9 cellular contexts compared by ENCODE assay signal in genomic region chr7:131556055-131556911, GRCh38. TPM values are rescaled to one million over a fixed set of nuclear protein-coding genes. Genes with fewer than 3 reads are reported as not detected.
A peak's percentile ranks its signal among the peaks of the same experiment; 100 is the strongest.
DNase-seq lines count a peak whose midpoint lies in the region; ATAC-seq, FAIRE-seq and TF ChIP-seq lines count a peak whose summit lies in the region.
"Had no signal": no experiment of that assay in that cellular context is flagged by ENCODE, and none has a peak within 500 bp of the region (broad histone marks: within the 10 kb centered on the region; RNA-seq: fewer than 3 reads in every experiment).

TSS of gene PODXL (minus strand) at chr7:131556628. CDS start at chr7:131556359, 269 bp downstream.

- peak within 1 kb of the TSS; percentile 20 for H2BK5ac ChIP-seq in neuronal stem cell (ENCODE audit: low read length)

- POLR2A ChIA-PET in RWPE1 (lab: Yijun Ruan, JAX; ENCODE audit: low non-redundant PET) = no interaction called here

- H2BK120ac ChIP-seq in neuronal stem cell (ENCODE audit: low read depth, low read length) = peak within 1 kb of the TSS; percentile 56

- peaks cover 13% of the 10 kb centered on the region; the same call in 1 of the 2 replicates for H3K27me3 ChIP-seq in HUES64 (ENCODE audit: insufficient read depth, low read length)
- H3K27me3 ChIP-seq in neuronal stem cell (ENCODE audit: control insufficient read depth in 3 of 3, insufficient read depth in 3 of 3, low read depth in 1 of 3, low read length in 3 of 3) = peaks cover 0 to 14% (median 6%) of the 10 kb centered on the region in 3 experiments
- no peaks in the 10 kb centered on the region for H3K27me3 ChIP-seq in thyroid gland

- no peaks in the 10 kb centered on the region for H3K79me1 ChIP-seq in neuronal stem cell (ENCODE audit: low read depth, low read length)

- H3K4me1 ChIP-seq in HUES64 (ENCODE audit: insufficient read depth, low read length) (peaks cover 40% of the 10 kb centered on the region), neuronal stem cell (ENCODE audit: control insufficient read depth in 2 of 2, insufficient read depth in 1 of 2, low read depth in 1 of 2, low read length in 2 of 2) (peaks cover 15 to 27% of the 10 kb centered on the region in 2 donors), thyroid gland (peaks cover 19 to 24% of the 10 kb centered on the region in 2 donors)

- H2AK5ac ChIP-seq in neuronal stem cell (ENCODE audit: low read depth, low read length) = peak within 1 kb of the TSS; percentile 73

- TF ChIP-seq POLR2A in thyroid gland (IDR thresholded peaks at IDR 0.05) = peak in 1 of 2 donors; percentile 70

- CTCF ChIA-PET in RWPE1 (lab: Yijun Ruan, JAX) = no interaction called here

- intact Hi-C loops in thyroid gland (cut with DNase I) = no loop called here

- peak within 1 kb of the TSS; percentile 87 for H3K4me2 ChIP-seq in neuronal stem cell (ENCODE audit: insufficient read depth, low read length, poor library complexity, severe bottlenecking)

- H3K9ac ChIP-seq in HUES64 (ENCODE audit: low read depth, low read length) = peak within 1 kb of the TSS; percentile 80
- peak within 1 kb of the TSS; percentile 96 for H3K9ac ChIP-seq in neuronal stem cell (ENCODE audit: low read depth, low read length, poor library complexity)

- TF ChIP-seq CTCF in D721Med (IDR thresholded peaks at IDR 0.05; ENCODE audit: insufficient read depth, missing control alignments) (no peak), RWPE1 (conservative IDR thresholded peaks at IDR 0.05; ENCODE audit: low read depth) (no peak), thyroid gland (IDR thresholded peaks at IDR 0.05) (peak in 1 of 6 experiments; percentile 7)

- H3K27ac ChIP-seq in HUES64 (ENCODE audit: low read depth, low read length) (peak within 1 kb of the TSS; percentile 91; the same call in 1 of the 2 replicates), RWPE1 (no peak within 1 kb of the TSS), neuronal stem cell (replicated peaks; ENCODE audit: low read length) (no peak within 1 kb of the TSS), thyroid gland (peak within 1 kb of the TSS; percentile 19 to 70 (median 63))

- H2AFZ ChIP-seq in neuronal stem cell (ENCODE audit: low read length) = peak within 1 kb of the TSS; percentile 97

- H3K23ac ChIP-seq in neuronal stem cell (ENCODE audit: low read depth, low read length, poor library complexity) = peak within 1 kb of the TSS; percentile 87

- peak within 1 kb of the TSS; percentile 97 for H3K18ac ChIP-seq in neuronal stem cell (ENCODE audit: low read length)

- DNase-seq in D721Med (ENCODE audit: insufficient read length, low spot score) (peak; percentile 78), RWPE1 (ENCODE audit: low spot score) (peak; percentile 70), globus pallidus (ENCODE audit: low spot score) (peak; percentile 53), neuronal stem cell (ENCODE audit: low spot score) (peak; percentile 75), thyroid gland (peak; percentile 72 to 74)
- DNase-seq in activated naive CD4-positive, alpha-beta T cell treated with Interleukin-2 at 50 U/mL for 16 hours = peak; percentile 54

- FAIRE-seq in D721Med (lab: Jason Lieb, UNC) = no peak
- FAIRE-seq: colon had no signal

- H3K9me3 ChIP-seq in HUES64 (ENCODE audit: insufficient read depth, low read depth, low read length) (no peaks in the 10 kb centered on the region), neuronal stem cell (replicated peaks in 1 of 2; ENCODE audit: control insufficient read depth in 2 of 2, insufficient read depth in 1 of 2, low read depth in 1 of 2, low read length in 2 of 2) (no peaks in the 10 kb centered on the region), thyroid gland (no peaks in the 10 kb centered on the region)

- H3K4ac ChIP-seq in neuronal stem cell (ENCODE audit: low read length) = peak within 1 kb of the TSS; percentile 61

- ATAC-seq in GM21447 (IDR thresholded peaks at IDR 0.05; ENCODE audit: unreplicated experiment) = peak; percentile 75

- peak within 1 kb of the TSS; percentile 55 for H2BK15ac ChIP-seq in neuronal stem cell (ENCODE audit: low read length)

- H2BK12ac ChIP-seq in neuronal stem cell (ENCODE audit: low read length) = peak within 1 kb of the TSS; percentile 60

- no peak within 1 kb of the TSS for H4K8ac ChIP-seq in neuronal stem cell (ENCODE audit: low read depth, low read length)

- H3K14ac ChIP-seq in neuronal stem cell (ENCODE audit: low read length) = peak within 1 kb of the TSS; percentile 27

- under 1% methylated on average over 99 of the region's 112 CpGs for WGBS in HUES64
- WGBS in neuronal stem cell (ENCODE audit: extremely low coverage in 2 of 2, insufficient read length in 2 of 2, insufficient replicate concordance in 1 of 2), 2 donors = no CpG with 5 or more reads among the region's 112 CpGs
- WGBS in thyroid gland, 2 donors = 0 to 1% methylated on average over 4 to 13 of the region's 112 CpGs

- H3K36me3 ChIP-seq in HUES64 (ENCODE audit: insufficient read depth, low read length) (peaks cover 41% of the 10 kb centered on the region), neuronal stem cell (replicated peaks in 1 of 2; ENCODE audit: control insufficient read depth in 2 of 2, insufficient read depth in 2 of 2, low read length in 2 of 2) (peaks cover 0 to 22% of the 10 kb centered on the region in 2 donors), thyroid gland (no peaks in the 10 kb centered on the region)

- peak within 1 kb of the TSS; percentile 97 for H3K4me3 ChIP-seq in HUES64 (ENCODE audit: low read length)
- H3K4me3 ChIP-seq in neuronal stem cell (ENCODE audit: low read length in 2 of 2) = peak within 1 kb of the TSS; percentile 81 to 82
- H3K4me3 ChIP-seq in thyroid gland (replicated peaks in 1 of 3) = peak within 1 kb of the TSS; percentile 46 to 71 (median 53)

- H4K91ac ChIP-seq in neuronal stem cell (ENCODE audit: low read depth, low read length, poor library complexity) = no peak within 1 kb of the TSS

RNA-seq across cellular contexts. Expression of gene PODXL, which starts in this region (rescaled TPM):
- 315 TPM for polyA plus RNA-seq in HUES64 (2013, experiment 1 of 2)
- polyA plus RNA-seq in HUES64 (2013, experiment 2 of 2) = 331 TPM
- 42.1 TPM for polyA plus RNA-seq in neuronal stem cell (2013, experiment 1 of 2)
- 42.8 TPM for polyA plus RNA-seq in neuronal stem cell (2013, experiment 2 of 2)
- 100 to 1,000 TPM in 1 of 4 donors, 10 to 100 TPM in 3; 47.7 to 125 (median 56.3) TPM for total RNA-seq in thyroid gland

Comparison
In these comparisons a context has a peak if more than half of its experiments do, and no peak if none do; other contexts are left out.
1. H3K27ac ChIP-seq: peak in HUES64 (single experiment) and thyroid gland (3 of 3); none in RWPE1 (single experiment) and neuronal stem cell (single experiment).
2. Peak in every context shown above with its lines, with median percentiles within 50 percentile points of each other: DNase-seq and H3K4me3 ChIP-seq.